8 cellular contexts compared by ENCODE assay signal in the genomic region with DNA sequence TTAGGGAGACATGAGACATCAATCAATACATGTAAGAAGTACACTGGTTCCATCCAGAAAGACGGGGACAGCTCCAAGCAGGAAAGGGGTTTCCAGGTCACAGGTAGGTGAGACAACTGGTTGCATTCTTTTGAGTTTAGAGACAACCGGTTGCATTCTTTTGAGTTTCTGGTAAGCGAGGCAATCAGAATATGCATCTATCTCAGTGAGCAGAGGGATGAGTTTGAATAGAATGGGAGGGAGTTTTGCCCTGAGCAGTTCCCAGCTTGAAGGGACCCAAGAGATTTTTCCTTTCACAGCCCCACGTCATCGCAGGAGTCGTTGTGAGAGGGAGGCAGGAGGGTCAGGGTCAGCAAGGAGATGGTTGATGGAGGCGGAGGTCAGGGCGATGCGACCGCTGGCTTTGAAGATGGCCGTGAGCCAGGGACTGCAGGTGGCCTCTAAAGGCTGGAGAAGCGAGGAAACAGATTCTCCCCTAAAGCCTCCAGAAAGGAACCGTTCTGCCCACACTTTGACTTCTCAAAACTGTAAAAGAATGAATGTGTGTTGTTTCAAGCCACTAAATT. TPM values are rescaled to one million over a fixed set of nuclear protein-coding genes. Genes with fewer than 3 reads are reported as not detected.
DNase-seq lines count a peak whose midpoint lies in the region; ATAC-seq and TF ChIP-seq lines count a peak whose summit lies in the region.
"Had no signal": no experiment of that assay in that cellular context is flagged by ENCODE, and none has a peak within 500 bp of the region (broad histone marks: within the 10 kb centered on the region; RNA-seq: fewer than 3 reads in every experiment).

No MANE protein-coding gene starts in this region.

- no peaks in the 10 kb centered on the region for H3K27me3 ChIP-seq in Peyer's patch
- H3K27me3 ChIP-seq: ascending aorta had no signal

- POLR2A ChIA-PET in HEK293 (lab: Yijun Ruan, JAX) = no interaction called here

- no peaks in the 10 kb centered on the region for H3K27me3 Mint-ChIP-seq in natural killer cell treated with Interleukin-12 subunit alpha and Interleukin-12 subunit beta and Interleukin-15 and Interleukin-18, amount 100 ng/mL, for 72 hours

- H3K4me3 ChIP-seq in HEK293 (ENCODE audit: low read depth, low read length) (no peak overlapping the region), Peyer's patch (peak overlapping the region in 1 of 4 donors; percentile 19)
- H3K4me3 ChIP-seq: ascending aorta had no signal

- CTCF ChIA-PET in HEK293 (lab: Yijun Ruan, JAX) = no interaction called here

- no peaks in the 10 kb centered on the region for H3K9me3 Mint-ChIP-seq in natural killer cell treated with Interleukin-12 subunit alpha and Interleukin-12 subunit beta and Interleukin-15 and Interleukin-18, amount 100 ng/mL, for 72 hours

- no peaks in the 10 kb centered on the region for H3K36me3 ChIP-seq in HEK293 (ENCODE audit: control insufficient read depth in 2 of 2, insufficient read depth in 1 of 2, low read length in 2 of 2)
- H3K36me3 ChIP-seq in Peyer's patch = no peaks in the 10 kb centered on the region
- H3K36me3 ChIP-seq: ascending aorta had no signal

- H3K9me3 ChIP-seq in HEK293 (ENCODE audit: control insufficient read depth, insufficient read depth, low read depth, low read length) (no peaks in the 10 kb centered on the region), Peyer's patch (no peaks in the 10 kb centered on the region)
- H3K9me3 ChIP-seq: ascending aorta had no signal

- H3K36me3 Mint-ChIP-seq in natural killer cell treated with Interleukin-12 subunit alpha and Interleukin-12 subunit beta and Interleukin-15 and Interleukin-18, amount 100 ng/mL, for 72 hours = no peaks in the 10 kb centered on the region

- peak overlapping the region; percentile 87 to 95 for H3K27ac Mint-ChIP-seq in natural killer cell treated with Interleukin-12 subunit alpha and Interleukin-12 subunit beta and Interleukin-15 and Interleukin-18, amount 100 ng/mL, for 72 hours

- H3K4me3 Mint-ChIP-seq in natural killer cell treated with Interleukin-12 subunit alpha and Interleukin-12 subunit beta and Interleukin-15 and Interleukin-18, amount 100 ng/mL, for 72 hours = peak overlapping the region; percentile 70

- H3K4me1 ChIP-seq in HEK293 (ENCODE audit: control insufficient read depth, insufficient read depth, low read length) (no peaks in the 10 kb centered on the region), Peyer's patch (peaks cover 0 to 15% (median 7%) of the 10 kb centered on the region in 4 donors)
- H3K4me1 ChIP-seq: ascending aorta had no signal

- DNase-seq in Peyer's patch = no peak
- no peak for DNase-seq in natural killer cell treated with Interleukin-12 subunit alpha and Interleukin-12 subunit beta and Interleukin-15 and Interleukin-18, amount 100 ng/mL, for 72 hours (ENCODE audit: low spot score)
- no peak for DNase-seq in stimulated activated CD4-positive, alpha-beta T cell treated with anti-CD3 and anti-CD28 coated beads, Interleukin-2, amount 100 ng/mL, for 24 hours
- DNase-seq in midbrain (lab: John Stamatoyannopoulos, UW) = no peak

- peaks cover 47 to 74% of the 10 kb centered on the region in 2 donors for H3K4me1 Mint-ChIP-seq in natural killer cell treated with Interleukin-12 subunit alpha and Interleukin-12 subunit beta and Interleukin-15 and Interleukin-18, amount 100 ng/mL, for 72 hours (ENCODE audit: low read depth in 2 of 2)

- TF ChIP-seq CTCF in HEK293 (tag by site-specific recombination; IDR thresholded peaks at IDR 0.05) = no peak
- TF ChIP-seq CTCF in Peyer's patch (IDR thresholded peaks at IDR 0.05) = no peak

- H3K27ac ChIP-seq in HEK293 (ENCODE audit: extremely low read depth, low read depth, low read length) (no peak overlapping the region), Peyer's patch (peak overlapping the region; percentile 50 to 79 (median 70))
- H3K27ac ChIP-seq: ascending aorta had no signal

- TF ChIP-seq POLR2A in Peyer's patch (IDR thresholded peaks at IDR 0.05) = no peak

- peak; percentile 19 for ATAC-seq in GM18502 (IDR thresholded peaks at IDR 0.05; ENCODE audit: poor library complexity, unreplicated experiment)
- no peak for ATAC-seq in natural killer cell treated with Interleukin-12 subunit alpha and Interleukin-12 subunit beta and Interleukin-15 and Interleukin-18, amount 100 ng/mL, for 72 hours
- ATAC-seq in HG03342 (IDR thresholded peaks at IDR 0.05; ENCODE audit: unreplicated experiment) = no peak

TF ChIP-seq in HEK293, 187 proteins besides CTCF, POLR2A, EP300 and RAD21:
- TF ChIP-seq SCRT2 (tag by site-specific recombination; IDR thresholded peaks at IDR 0.05) (0 out of 2 replicates have a peak, but pooled peaks have one; percentile 9), ZNF2 (tag by site-specific recombination; IDR thresholded peaks at IDR 0.05) (no peak), HOXD13 (CRISPR knock-in tag; IDR thresholded peaks at IDR 0.05; ENCODE audit: borderline replicate concordance) (no peak), ZBTB7A (tag by site-specific recombination; IDR thresholded peaks at IDR 0.05; ENCODE audit: low read depth) (no peak)

RNA-seq across cellular contexts. Expression of a gene that starts 36.5 kb away (rescaled TPM):
- 100 to 1,000 TPM in 2 of 4 donors, 10 to 100 TPM in 2; 39.8 to 191 (median 93.2) TPM for total RNA-seq in Peyer's patch
- total RNA-seq in natural killer cell treated with Interleukin-12 subunit alpha and Interleukin-12 subunit beta and Interleukin-15 and Interleukin-18, amount 100 ng/mL, for 72 hours = 100 to 1,000 TPM; 198 to 510 TPM
